ENCODE assay signal across 1 cellular context in the genomic region with DNA sequence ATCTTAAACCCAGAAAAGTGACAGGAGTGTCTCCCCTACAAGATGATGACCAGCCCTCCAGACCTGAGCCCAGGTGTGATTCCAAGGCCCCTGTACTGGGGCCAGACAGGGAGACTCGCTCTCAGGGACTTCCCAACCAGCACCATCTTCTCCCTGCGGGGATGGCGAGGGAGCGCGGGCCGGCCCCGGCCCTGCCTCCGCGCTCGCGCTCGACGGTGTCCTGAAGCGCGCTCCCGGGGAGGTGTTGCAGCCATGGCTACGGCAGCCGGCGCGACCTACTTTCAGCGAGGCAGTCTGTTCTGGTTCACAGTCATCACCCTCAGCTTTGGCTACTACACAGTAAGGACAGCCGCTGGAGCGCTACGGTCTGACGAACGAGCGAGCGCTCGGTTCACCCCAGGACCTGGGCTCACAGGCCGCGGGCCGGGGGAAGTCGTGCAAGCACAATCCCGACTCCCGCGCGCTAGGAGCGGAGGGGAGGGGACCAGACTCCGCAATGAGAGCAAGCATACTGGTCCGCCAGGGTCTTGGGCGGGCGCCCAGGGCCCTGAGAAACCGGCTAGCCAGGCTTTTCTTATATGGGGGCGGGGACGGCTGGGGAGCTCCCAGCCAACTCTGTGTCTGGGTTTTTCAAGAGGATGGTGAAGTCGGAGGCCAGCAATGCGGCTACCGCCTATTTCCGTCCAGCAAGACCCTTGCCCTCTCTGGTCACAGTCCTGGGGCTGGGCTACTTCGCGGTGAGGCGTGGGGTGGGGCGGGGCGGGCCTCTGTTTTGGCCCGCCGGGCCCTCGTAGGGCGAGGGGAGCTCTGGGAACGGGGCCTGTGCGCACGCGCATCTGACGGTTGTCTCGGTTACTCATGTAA.
TF ChIP-seq lines count a peak whose summit lies in the region.

A gene with protein sequence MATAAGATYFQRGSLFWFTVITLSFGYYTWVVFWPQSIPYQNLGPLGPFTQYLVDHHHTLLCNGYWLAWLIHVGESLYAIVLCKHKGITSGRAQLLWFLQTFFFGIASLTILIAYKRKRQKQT (plus strand): TSS at position 218 of the 864 bp plus-strand sequence. CDS start 35 bp downstream, at position 253.

TF ChIP-seq in K562, 482 proteins besides CTCF, POLR2A, EP300 and RAD21 (continued from another document):
- TF ChIP-seq, protein P1, sequence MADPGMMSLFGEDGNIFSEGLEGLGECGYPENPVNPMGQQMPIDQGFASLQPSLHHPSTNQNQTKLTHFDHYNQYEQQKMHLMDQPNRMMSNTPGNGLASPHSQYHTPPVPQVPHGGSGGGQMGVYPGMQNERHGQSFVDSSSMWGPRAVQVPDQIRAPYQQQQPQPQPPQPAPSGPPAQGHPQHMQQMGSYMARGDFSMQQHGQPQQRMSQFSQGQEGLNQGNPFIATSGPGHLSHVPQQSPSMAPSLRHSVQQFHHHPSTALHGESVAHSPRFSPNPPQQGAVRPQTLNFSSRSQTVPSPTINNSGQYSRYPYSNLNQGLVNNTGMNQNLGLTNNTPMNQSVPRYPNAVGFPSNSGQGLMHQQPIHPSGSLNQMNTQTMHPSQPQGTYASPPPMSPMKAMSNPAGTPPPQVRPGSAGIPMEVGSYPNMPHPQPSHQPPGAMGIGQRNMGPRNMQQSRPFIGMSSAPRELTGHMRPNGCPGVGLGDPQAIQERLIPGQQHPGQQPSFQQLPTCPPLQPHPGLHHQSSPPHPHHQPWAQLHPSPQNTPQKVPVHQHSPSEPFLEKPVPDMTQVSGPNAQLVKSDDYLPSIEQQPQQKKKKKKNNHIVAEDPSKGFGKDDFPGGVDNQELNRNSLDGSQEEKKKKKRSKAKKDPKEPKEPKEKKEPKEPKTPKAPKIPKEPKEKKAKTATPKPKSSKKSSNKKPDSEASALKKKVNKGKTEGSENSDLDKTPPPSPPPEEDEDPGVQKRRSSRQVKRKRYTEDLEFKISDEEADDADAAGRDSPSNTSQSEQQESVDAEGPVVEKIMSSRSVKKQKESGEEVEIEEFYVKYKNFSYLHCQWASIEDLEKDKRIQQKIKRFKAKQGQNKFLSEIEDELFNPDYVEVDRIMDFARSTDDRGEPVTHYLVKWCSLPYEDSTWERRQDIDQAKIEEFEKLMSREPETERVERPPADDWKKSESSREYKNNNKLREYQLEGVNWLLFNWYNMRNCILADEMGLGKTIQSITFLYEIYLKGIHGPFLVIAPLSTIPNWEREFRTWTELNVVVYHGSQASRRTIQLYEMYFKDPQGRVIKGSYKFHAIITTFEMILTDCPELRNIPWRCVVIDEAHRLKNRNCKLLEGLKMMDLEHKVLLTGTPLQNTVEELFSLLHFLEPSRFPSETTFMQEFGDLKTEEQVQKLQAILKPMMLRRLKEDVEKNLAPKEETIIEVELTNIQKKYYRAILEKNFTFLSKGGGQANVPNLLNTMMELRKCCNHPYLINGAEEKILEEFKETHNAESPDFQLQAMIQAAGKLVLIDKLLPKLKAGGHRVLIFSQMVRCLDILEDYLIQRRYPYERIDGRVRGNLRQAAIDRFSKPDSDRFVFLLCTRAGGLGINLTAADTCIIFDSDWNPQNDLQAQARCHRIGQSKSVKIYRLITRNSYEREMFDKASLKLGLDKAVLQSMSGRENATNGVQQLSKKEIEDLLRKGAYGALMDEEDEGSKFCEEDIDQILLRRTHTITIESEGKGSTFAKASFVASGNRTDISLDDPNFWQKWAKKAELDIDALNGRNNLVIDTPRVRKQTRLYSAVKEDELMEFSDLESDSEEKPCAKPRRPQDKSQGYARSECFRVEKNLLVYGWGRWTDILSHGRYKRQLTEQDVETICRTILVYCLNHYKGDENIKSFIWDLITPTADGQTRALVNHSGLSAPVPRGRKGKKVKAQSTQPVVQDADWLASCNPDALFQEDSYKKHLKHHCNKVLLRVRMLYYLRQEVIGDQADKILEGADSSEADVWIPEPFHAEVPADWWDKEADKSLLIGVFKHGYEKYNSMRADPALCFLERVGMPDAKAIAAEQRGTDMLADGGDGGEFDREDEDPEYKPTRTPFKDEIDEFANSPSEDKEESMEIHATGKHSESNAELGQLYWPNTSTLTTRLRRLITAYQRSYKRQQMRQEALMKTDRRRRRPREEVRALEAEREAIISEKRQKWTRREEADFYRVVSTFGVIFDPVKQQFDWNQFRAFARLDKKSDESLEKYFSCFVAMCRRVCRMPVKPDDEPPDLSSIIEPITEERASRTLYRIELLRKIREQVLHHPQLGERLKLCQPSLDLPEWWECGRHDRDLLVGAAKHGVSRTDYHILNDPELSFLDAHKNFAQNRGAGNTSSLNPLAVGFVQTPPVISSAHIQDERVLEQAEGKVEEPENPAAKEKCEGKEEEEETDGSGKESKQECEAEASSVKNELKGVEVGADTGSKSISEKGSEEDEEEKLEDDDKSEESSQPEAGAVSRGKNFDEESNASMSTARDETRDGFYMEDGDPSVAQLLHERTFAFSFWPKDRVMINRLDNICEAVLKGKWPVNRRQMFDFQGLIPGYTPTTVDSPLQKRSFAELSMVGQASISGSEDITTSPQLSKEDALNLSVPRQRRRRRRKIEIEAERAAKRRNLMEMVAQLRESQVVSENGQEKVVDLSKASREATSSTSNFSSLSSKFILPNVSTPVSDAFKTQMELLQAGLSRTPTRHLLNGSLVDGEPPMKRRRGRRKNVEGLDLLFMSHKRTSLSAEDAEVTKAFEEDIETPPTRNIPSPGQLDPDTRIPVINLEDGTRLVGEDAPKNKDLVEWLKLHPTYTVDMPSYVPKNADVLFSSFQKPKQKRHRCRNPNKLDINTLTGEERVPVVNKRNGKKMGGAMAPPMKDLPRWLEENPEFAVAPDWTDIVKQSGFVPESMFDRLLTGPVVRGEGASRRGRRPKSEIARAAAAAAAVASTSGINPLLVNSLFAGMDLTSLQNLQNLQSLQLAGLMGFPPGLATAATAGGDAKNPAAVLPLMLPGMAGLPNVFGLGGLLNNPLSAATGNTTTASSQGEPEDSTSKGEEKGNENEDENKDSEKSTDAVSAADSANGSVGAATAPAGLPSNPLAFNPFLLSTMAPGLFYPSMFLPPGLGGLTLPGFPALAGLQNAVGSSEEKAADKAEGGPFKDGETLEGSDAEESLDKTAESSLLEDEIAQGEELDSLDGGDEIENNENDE (IDR thresholded peaks at IDR 0.05; ENCODE audit: low read depth, low read length) = no peak
- TF ChIP-seq ARID2 (IDR thresholded peaks at IDR 0.05) = no peak
- TF ChIP-seq ZFX (CRISPR knock-in tag; IDR thresholded peaks at IDR 0.05) = peak; percentile 43; the same call in 1 of the 2 replicates
- peak; percentile 33 for TF ChIP-seq CCNT2 (IDR thresholded peaks at IDR 0.05; ENCODE audit: borderline replicate concordance, extremely low read depth, insufficient read length, low read depth, low read length)
- TF ChIP-seq, protein P2, sequence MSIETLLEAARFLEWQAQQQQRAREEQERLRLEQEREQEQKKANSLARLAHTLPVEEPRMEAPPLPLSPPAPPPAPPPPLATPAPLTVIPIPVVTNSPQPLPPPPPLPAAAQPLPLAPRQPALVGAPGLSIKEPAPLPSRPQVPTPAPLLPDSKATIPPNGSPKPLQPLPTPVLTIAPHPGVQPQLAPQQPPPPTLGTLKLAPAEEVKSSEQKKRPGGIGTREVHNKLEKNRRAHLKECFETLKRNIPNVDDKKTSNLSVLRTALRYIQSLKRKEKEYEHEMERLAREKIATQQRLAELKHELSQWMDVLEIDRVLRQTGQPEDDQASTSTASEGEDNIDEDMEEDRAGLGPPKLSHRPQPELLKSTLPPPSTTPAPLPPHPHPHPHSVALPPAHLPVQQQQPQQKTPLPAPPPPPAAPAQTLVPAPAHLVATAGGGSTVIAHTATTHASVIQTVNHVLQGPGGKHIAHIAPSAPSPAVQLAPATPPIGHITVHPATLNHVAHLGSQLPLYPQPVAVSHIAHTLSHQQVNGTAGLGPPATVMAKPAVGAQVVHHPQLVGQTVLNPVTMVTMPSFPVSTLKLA (conservative IDR thresholded peaks at IDR 0.05) = 0 out of 4 replicates have a peak, but pooled peaks of 1 of the 2 experiments have one; percentile 19
- TF ChIP-seq NRF1 (conservative IDR thresholded peaks at IDR 0.05 in 1 of 2, IDR thresholded peaks at IDR 0.05 in 1 of 2) = peak; percentile 89 to 91
- TF ChIP-seq, protein P3, sequence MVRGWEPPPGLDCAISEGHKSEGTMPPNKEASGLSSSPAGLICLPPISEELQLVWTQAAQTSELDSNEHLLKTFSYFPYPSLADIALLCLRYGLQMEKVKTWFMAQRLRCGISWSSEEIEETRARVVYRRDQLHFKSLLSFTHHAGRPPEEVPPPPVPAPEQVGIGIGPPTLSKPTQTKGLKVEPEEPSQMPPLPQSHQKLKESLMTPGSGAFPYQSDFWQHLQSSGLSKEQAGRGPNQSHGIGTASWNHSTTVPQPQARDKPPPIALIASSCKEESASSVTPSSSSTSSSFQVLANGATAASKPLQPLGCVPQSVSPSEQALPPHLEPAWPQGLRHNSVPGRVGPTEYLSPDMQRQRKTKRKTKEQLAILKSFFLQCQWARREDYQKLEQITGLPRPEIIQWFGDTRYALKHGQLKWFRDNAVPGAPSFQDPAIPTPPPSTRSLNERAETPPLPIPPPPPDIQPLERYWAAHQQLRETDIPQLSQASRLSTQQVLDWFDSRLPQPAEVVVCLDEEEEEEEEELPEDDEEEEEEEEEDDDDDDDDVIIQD (CRISPR knock-in tag; IDR thresholded peaks at IDR 0.05) = no peak
- TF ChIP-seq DIDO1 (tag; IDR thresholded peaks at IDR 0.05; ENCODE audit: low read depth) = no peak
- peak; percentile 55 for TF ChIP-seq RBFOX2 (IDR thresholded peaks at IDR 0.05; ENCODE audit: low read depth, low read length)
- TF ChIP-seq VEZF1 (CRISPR knock-in tag; IDR thresholded peaks at IDR 0.05) = peak; percentile 76
- TF ChIP-seq HNRNPUL1 (IDR thresholded peaks at IDR 0.05; ENCODE audit: low read length) = no peak
- TF ChIP-seq YY1 (IDR thresholded peaks at IDR 0.05; ENCODE audit: borderline replicate concordance in 1 of 3, control insufficient read depth in 1 of 3, extremely low read depth in 1 of 3, insufficient read depth in 3 of 3, insufficient read length in 1 of 3, insufficient replicate concordance in 2 of 3, low read depth in 1 of 3, low read length in 2 of 3) = peak in 2 of 3 experiments; percentile 15 to 18
- no peak for TF ChIP-seq YBX1 (IDR thresholded peaks at IDR 0.05)
- TF ChIP-seq MYC (IDR thresholded peaks at IDR 0.05; ENCODE audit: low read depth, low read length) = peak; percentile 30; the same call in 1 of the 2 replicates
- no peak for TF ChIP-seq MYC (CRISPR knock-in tag; IDR thresholded peaks at IDR 0.05; ENCODE audit: borderline replicate concordance, low read depth)
- TF ChIP-seq FOXA3 (CRISPR knock-in tag; conservative IDR thresholded peaks at IDR 0.05 in 1 of 2, IDR thresholded peaks at IDR 0.05 in 1 of 2) = no peak
- TF ChIP-seq, protein P4, sequence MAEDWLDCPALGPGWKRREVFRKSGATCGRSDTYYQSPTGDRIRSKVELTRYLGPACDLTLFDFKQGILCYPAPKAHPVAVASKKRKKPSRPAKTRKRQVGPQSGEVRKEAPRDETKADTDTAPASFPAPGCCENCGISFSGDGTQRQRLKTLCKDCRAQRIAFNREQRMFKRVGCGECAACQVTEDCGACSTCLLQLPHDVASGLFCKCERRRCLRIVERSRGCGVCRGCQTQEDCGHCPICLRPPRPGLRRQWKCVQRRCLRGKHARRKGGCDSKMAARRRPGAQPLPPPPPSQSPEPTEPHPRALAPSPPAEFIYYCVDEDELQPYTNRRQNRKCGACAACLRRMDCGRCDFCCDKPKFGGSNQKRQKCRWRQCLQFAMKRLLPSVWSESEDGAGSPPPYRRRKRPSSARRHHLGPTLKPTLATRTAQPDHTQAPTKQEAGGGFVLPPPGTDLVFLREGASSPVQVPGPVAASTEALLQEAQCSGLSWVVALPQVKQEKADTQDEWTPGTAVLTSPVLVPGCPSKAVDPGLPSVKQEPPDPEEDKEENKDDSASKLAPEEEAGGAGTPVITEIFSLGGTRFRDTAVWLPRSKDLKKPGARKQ (CRISPR knock-in tag; IDR thresholded peaks at IDR 0.05) = peak; percentile 73; the same call in 1 of the 2 replicates
- TF ChIP-seq MAZ (CRISPR knock-in tag; conservative IDR thresholded peaks at IDR 0.05 in 1 of 2, IDR thresholded peaks at IDR 0.05 in 1 of 2) = no peak
- no peak for TF ChIP-seq ZSCAN29 (IDR thresholded peaks at IDR 0.05)
- peak; percentile 65; the same call in 1 of the 2 replicates for TF ChIP-seq ELF1 (tag; IDR thresholded peaks at IDR 0.05)
- TF ChIP-seq MEF2A (IDR thresholded peaks at IDR 0.05; ENCODE audit: control insufficient read depth, low read depth, low read length) = no peak
- TF ChIP-seq MTA3 (IDR thresholded peaks at IDR 0.05; ENCODE audit: borderline replicate concordance) = 0 out of 2 replicates have a peak, but pooled peaks have one; percentile 36
- no peak for TF ChIP-seq NR2C1 (IDR thresholded peaks at IDR 0.05)
- TF ChIP-seq NR2C1 (tag; IDR thresholded peaks at IDR 0.05) = no peak
- TF ChIP-seq, protein P5, sequence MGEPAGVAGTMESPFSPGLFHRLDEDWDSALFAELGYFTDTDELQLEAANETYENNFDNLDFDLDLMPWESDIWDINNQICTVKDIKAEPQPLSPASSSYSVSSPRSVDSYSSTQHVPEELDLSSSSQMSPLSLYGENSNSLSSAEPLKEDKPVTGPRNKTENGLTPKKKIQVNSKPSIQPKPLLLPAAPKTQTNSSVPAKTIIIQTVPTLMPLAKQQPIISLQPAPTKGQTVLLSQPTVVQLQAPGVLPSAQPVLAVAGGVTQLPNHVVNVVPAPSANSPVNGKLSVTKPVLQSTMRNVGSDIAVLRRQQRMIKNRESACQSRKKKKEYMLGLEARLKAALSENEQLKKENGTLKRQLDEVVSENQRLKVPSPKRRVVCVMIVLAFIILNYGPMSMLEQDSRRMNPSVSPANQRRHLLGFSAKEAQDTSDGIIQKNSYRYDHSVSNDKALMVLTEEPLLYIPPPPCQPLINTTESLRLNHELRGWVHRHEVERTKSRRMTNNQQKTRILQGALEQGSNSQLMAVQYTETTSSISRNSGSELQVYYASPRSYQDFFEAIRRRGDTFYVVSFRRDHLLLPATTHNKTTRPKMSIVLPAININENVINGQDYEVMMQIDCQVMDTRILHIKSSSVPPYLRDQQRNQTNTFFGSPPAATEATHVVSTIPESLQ (CRISPR knock-in tag; IDR thresholded peaks at IDR 0.05) = no peak
- TF ChIP-seq PHF8 (IDR thresholded peaks at IDR 0.05; ENCODE audit: borderline replicate concordance, low read length) = peak; percentile 39; the same call in 1 of the 2 replicates
- no peak for TF ChIP-seq SIRT6 (IDR thresholded peaks at IDR 0.05; ENCODE audit: low read depth, low read length)
